29 cellular contexts compared by ENCODE assay signal in the genomic region with DNA sequence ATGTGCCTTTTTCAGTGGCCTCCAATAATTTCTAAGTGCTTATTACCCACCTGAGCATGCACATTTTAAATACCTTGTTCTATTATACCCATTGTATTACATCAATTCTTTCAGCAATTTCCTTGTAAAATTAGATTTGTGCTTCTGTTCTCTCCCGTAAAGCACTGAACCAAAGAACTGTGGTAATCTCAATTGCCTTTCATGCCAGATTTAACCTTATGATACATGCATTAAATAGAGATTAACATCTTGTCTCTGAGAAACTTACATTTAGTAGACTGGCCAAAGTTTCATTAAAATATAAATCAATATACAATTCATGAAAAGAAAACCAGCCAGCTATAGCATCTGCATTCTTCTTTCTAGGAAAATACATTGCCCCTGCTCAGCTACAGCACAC.
"Had no signal": no experiment of that assay in that cellular context is flagged by ENCODE, and none has a peak within 500 bp of the region (broad histone marks: within the 10 kb centered on the region; RNA-seq: fewer than 3 reads in every experiment).

No MANE protein-coding gene starts in this region.

- H3K4me3 ChIP-seq: neural progenitor cell, ovary, psoas muscle, right lobe of liver, sigmoid colon, stomach, thoracic aorta, thyroid gland, tibial nerve, upper lobe of left lung, vagina had no signal

- H3K4me1 Mint-ChIP-seq: natural killer cell; stimulated activated effector memory CD8-positive, alpha-beta T cell treated with anti-CD3 and anti-CD28 coated beads, Interleukin-12 subunit alpha, Interleukin-12 subunit beta, amount 100 ng/mL, for 72 hours; stimulated activated naive B cell treated with anti-CD40 and anti-IgM and Interleukin-4, amounts not matched to agents 10 μg/mL and 1 μg/mL and 100 μg/mL, for 72 hours had no signal

- H3K27ac ChIP-seq: neural progenitor cell, ovary, parathyroid adenoma, psoas muscle, right lobe of liver, sigmoid colon, stomach, thoracic aorta, thyroid gland, tibial nerve, upper lobe of left lung, vagina had no signal

- H3K4me1 ChIP-seq: parathyroid adenoma, psoas muscle, right lobe of liver, sigmoid colon, stomach, thyroid gland, tibial nerve, upper lobe of left lung, vagina had no signal

- H3K36me3 Mint-ChIP-seq: natural killer cell; neural progenitor cell; stimulated activated effector memory CD8-positive, alpha-beta T cell treated with anti-CD3 and anti-CD28 coated beads, Interleukin-12 subunit alpha, Interleukin-12 subunit beta, amount 100 ng/mL, for 72 hours; stimulated activated naive B cell treated with anti-CD40 and anti-IgM and Interleukin-4, amounts not matched to agents 10 μg/mL and 1 μg/mL and 100 μg/mL, for 72 hours had no signal

- H2AFZ ChIP-seq: neural progenitor cell, parathyroid adenoma had no signal

- H3K27me3 ChIP-seq: neural progenitor cell, ovary, right lobe of liver, sigmoid colon, stomach, thyroid gland, tibial nerve, upper lobe of left lung, vagina had no signal

- H3K27ac Mint-ChIP-seq: natural killer cell; nephron; neural progenitor cell; progenitor cell of endocrine pancreas; stimulated activated effector memory CD8-positive, alpha-beta T cell treated with anti-CD3 and anti-CD28 coated beads, Interleukin-12 subunit alpha, Interleukin-12 subunit beta, amount 100 ng/mL, for 72 hours; stimulated activated naive B cell treated with anti-CD40 and anti-IgM and Interleukin-4, amounts not matched to agents 10 μg/mL and 1 μg/mL and 100 μg/mL, for 72 hours; stimulated activated naive CD8-positive, alpha-beta T cell treated with anti-CD3 and anti-CD28 coated beads, Interleukin-15, Interleukin-2, amounts not matched to agents 100 ng/mL and 50 ng/mL, for 24 hours had no signal

- H3K4me3 Mint-ChIP-seq: natural killer cell; nephron; neural progenitor cell; stimulated activated effector memory CD8-positive, alpha-beta T cell treated with anti-CD3 and anti-CD28 coated beads, Interleukin-12 subunit alpha, Interleukin-12 subunit beta, amount 100 ng/mL, for 72 hours; stimulated activated naive B cell treated with anti-CD40 and anti-IgM and Interleukin-4, amounts not matched to agents 10 μg/mL and 1 μg/mL and 100 μg/mL, for 72 hours; stimulated activated naive CD8-positive, alpha-beta T cell treated with anti-CD3 and anti-CD28 coated beads, Interleukin-15, Interleukin-2, amounts not matched to agents 100 ng/mL and 50 ng/mL, for 24 hours had no signal

- FAIRE-seq: urothelium cell line had no signal

- ATAC-seq: natural killer cell; psoas muscle; right cardiac atrium; right lobe of liver; stimulated activated effector memory CD8-positive, alpha-beta T cell treated with anti-CD3 and anti-CD28 coated beads, Interleukin-12 subunit alpha, Interleukin-12 subunit beta, amount 100 ng/mL, for 72 hours; stimulated activated naive B cell treated with anti-CD40 and anti-IgM and Interleukin-4, amounts not matched to agents 10 μg/mL and 1 μg/mL and 100 μg/mL, for 72 hours had no signal

- H3K79me2 ChIP-seq: parathyroid adenoma had no signal

- H3K9ac ChIP-seq: neural progenitor cell, parathyroid adenoma had no signal

- H3K36me3 ChIP-seq: neural progenitor cell, ovary, right lobe of liver, sigmoid colon, stomach, thoracic aorta, thyroid gland, tibial nerve, upper lobe of left lung, vagina had no signal

- H3K9me3 Mint-ChIP-seq: stimulated activated effector memory CD8-positive, alpha-beta T cell treated with anti-CD3 and anti-CD28 coated beads, Interleukin-12 subunit alpha, Interleukin-12 subunit beta, amount 100 ng/mL, for 72 hours; stimulated activated naive B cell treated with anti-CD40 and anti-IgM and Interleukin-4, amounts not matched to agents 10 μg/mL and 1 μg/mL and 100 μg/mL, for 72 hours; stimulated activated naive CD8-positive, alpha-beta T cell treated with anti-CD3 and anti-CD28 coated beads, Interleukin-15, Interleukin-2, amounts not matched to agents 100 ng/mL and 50 ng/mL, for 24 hours had no signal

- DNase-seq: natural killer cell; occipital lobe; ovary; posterior cingulate gyrus; psoas muscle; right cardiac atrium; right lobe of liver; sigmoid colon; small intestine; stimulated activated CD4-positive, alpha-beta T cell treated with anti-CD3 and anti-CD28 coated beads, Interleukin-15, amount 100 ng/mL, for 24 hours; stimulated activated CD4-positive, alpha-beta T cell treated with anti-CD3 and anti-CD28 coated beads, Interleukin-2, amount 100 ng/mL, for 24 hours; stimulated activated CD4-positive, alpha-beta T cell treated with anti-CD3 and anti-CD28 coated beads, Interleukin-2, amount 100 ng/mL, for 48 hours; stimulated activated CD4-positive, alpha-beta T cell treated with anti-CD3 and anti-CD28 coated beads, Interleukin-4, amount 100 ng/mL, for 24 hours; stimulated activated naive B cell treated with anti-CD40 and anti-IgM and Interleukin-4, amounts not matched to agents 10 μg/mL and 1 μg/mL and 100 μg/mL, for 72 hours; stimulated activated naive CD4-positive, alpha-beta T cell treated with Interleukin-2 at 50 U/mL for 16 hours; stomach; thyroid gland; trophoblast cell; upper lobe of left lung had no signal

- H3K9me3 ChIP-seq: ovary, psoas muscle, right lobe of liver, sigmoid colon, stomach, thoracic aorta, thyroid gland, tibial nerve, upper lobe of left lung, vagina had no signal

- H3K4me2 ChIP-seq: neural progenitor cell had no signal
